In the genomic region with DNA sequence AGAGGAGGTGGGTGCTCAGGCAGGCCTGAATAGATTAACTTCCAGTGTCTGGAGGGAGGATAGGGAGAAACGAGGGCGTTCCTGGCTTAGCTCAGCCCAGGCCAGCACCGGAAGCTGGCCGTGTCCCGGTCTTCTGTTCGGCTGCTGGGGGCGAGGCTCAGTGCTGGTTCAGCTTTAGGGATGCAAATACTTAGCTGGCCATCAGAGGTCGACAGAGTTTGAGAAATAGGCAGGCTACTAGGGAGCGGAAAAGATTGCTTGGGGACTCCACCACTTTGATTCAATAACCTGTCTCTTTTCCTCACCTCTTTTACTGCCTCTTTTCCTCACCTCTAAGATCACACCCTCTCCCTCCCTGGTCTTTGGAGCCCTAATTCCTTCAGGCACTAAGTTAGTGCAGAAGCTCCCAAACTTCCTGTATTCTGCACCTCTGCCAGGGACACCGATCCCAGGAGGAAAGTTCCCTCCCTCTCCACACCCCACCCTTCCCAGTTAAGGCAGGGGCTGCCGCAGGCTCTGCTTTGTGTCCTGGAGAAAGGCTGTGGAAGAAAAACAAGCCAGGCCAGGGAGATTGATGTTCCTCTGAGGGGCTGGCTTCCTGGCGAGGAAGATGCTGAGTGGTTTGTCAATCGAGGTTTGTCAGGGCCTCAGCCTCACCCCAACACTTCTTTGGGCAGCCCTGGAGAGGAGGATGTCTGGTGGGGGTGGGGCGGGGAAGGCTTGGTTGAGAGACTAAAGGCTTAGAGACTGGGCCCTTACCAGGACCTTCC, we compare ENCODE assay signal across 8 cellular contexts. TPM values are rescaled to one million over a fixed set of nuclear protein-coding genes. Genes with fewer than 3 reads are reported as not detected.
DNase-seq lines count a peak whose midpoint lies in the region; ATAC-seq and TF ChIP-seq lines count a peak whose summit lies in the region.

No MANE protein-coding gene starts in this region.

- POLR2A ChIA-PET in naive thymus-derived CD4-positive, alpha-beta T cell (lab: Charles Lee): no interaction called here

- peaks cover 0 to 6% (median 2%) of the 10 kb centered on the region in 7 donors for H3K4me1 Mint-ChIP-seq in naive thymus-derived CD4-positive, alpha-beta T cell

- H3K4me3 Mint-ChIP-seq in naive thymus-derived CD4-positive, alpha-beta T cell: no peak overlapping the region

- no peaks in the 10 kb centered on the region for H3K27me3 Mint-ChIP-seq in naive thymus-derived CD4-positive, alpha-beta T cell

- H3K27ac Mint-ChIP-seq in naive thymus-derived CD4-positive, alpha-beta T cell: no peak overlapping the region

- no peak for TF ChIP-seq POLR2A in Peyer's patch (IDR thresholded peaks at IDR 0.05)

- intact Hi-C loops in naive thymus-derived CD4-positive, alpha-beta T cell (cut with micrococcal nuclease): loop anchor here in 1 of 2 donors (10.0 kb wide), 1 partner anchor 1632 kb away; no protein-coding TSS in a partner anchor

- H3K4me3 ChIP-seq in Peyer's patch (no peak overlapping the region), epithelial cell of esophagus (ENCODE audit: low read length) (no peak overlapping the region)
- H3K4me3 ChIP-seq in naive thymus-derived CD4-positive, alpha-beta T cell (ENCODE audit: low read length): no peak overlapping the region

- ATAC-seq in HG02623 (IDR thresholded peaks at IDR 0.05; ENCODE audit: unreplicated experiment): peak; percentile 66
- ATAC-seq in naive thymus-derived CD4-positive, alpha-beta T cell: peak; percentile 58
- ATAC-seq in HG03439 (IDR thresholded peaks at IDR 0.05; ENCODE audit: unreplicated experiment): no peak
- no peak for ATAC-seq in HG03039 (IDR thresholded peaks at IDR 0.05; ENCODE audit: unreplicated experiment)

- H3K27me3 ChIP-seq in Peyer's patch: no peaks in the 10 kb centered on the region
- H3K27me3 ChIP-seq in naive thymus-derived CD4-positive, alpha-beta T cell (ENCODE audit: control insufficient read depth in 2 of 2, insufficient read depth in 2 of 2, low read length in 2 of 2): no peaks in the 10 kb centered on the region

- H3K36me3 ChIP-seq in Peyer's patch: no peaks in the 10 kb centered on the region
- no peaks in the 10 kb centered on the region for H3K36me3 ChIP-seq in naive thymus-derived CD4-positive, alpha-beta T cell (ENCODE audit: control insufficient read depth in 2 of 3, insufficient read depth in 3 of 3, low read length in 3 of 3)

- no peaks in the 10 kb centered on the region for H3K4me1 ChIP-seq in Peyer's patch
- no peaks in the 10 kb centered on the region for H3K4me1 ChIP-seq in naive thymus-derived CD4-positive, alpha-beta T cell (ENCODE audit: control insufficient read depth in 2 of 2, insufficient read depth in 2 of 2, low read length in 2 of 2)

- CTCF ChIA-PET in naive thymus-derived CD4-positive, alpha-beta T cell (lab: Charles Lee): interaction anchor here (0.7 to 1.9 kb wide), 3 partner anchors 8 to 462 kb away, joined by 3 to 5 read pairs (median 3); no protein-coding TSS in a partner anchor

- no peaks in the 10 kb centered on the region for H3K9me3 ChIP-seq in Peyer's patch
- H3K9me3 ChIP-seq in naive thymus-derived CD4-positive, alpha-beta T cell (ENCODE audit: control insufficient read depth in 2 of 3, low read length in 3 of 3): no peaks in the 10 kb centered on the region

- DNase-seq in NOMO-1 treated with DMSO at 0.1 percent for 48 hours (lab: John Stamatoyannopoulos, UW; ENCODE audit: unreplicated experiment) (peak; percentile 31), NOMO-1 treated with dmso at 0.1 percent for 144 hours (lab: John Stamatoyannopoulos, UW; ENCODE audit: unreplicated experiment) (no peak), Peyer's patch (no peak), epithelial cell of esophagus (ENCODE audit: low read depth) (peak; percentile 58)
- DNase-seq in naive thymus-derived CD4-positive, alpha-beta T cell: peak in 1 of 9 donors; percentile 10

- no peak overlapping the region for H3K27ac ChIP-seq in Peyer's patch
- H3K27ac ChIP-seq in naive thymus-derived CD4-positive, alpha-beta T cell (ENCODE audit: low read depth, low read length): no peak overlapping the region

- no peaks in the 10 kb centered on the region for H3K9me3 Mint-ChIP-seq in naive thymus-derived CD4-positive, alpha-beta T cell

- H3K36me3 Mint-ChIP-seq in naive thymus-derived CD4-positive, alpha-beta T cell: no peaks in the 10 kb centered on the region

- TF ChIP-seq CTCF in Peyer's patch (IDR thresholded peaks at IDR 0.05) (peak in 4 of 6 experiments; percentile 41 to 67 (median 62)), epithelial cell of esophagus (IDR thresholded peaks at IDR 0.05; ENCODE audit: insufficient read depth, low read depth, low read length, missing control alignments) (peak; percentile 68)

RNA-seq across cellular contexts. Expression of gene EFNB1, which starts 6.0 kb away (rescaled TPM):
- 10 to 100 TPM; 19.0 to 77.6 (median 55.3) TPM for total RNA-seq in Peyer's patch
- 1 to 10 TPM; 2.6 to 4.8 (median 4.1) TPM for total RNA-seq in naive thymus-derived CD4-positive, alpha-beta T cell
- polyA plus RNA-seq in naive thymus-derived CD4-positive, alpha-beta T cell: 1 to 10 TPM; 4.1 to 5.1 TPM

Comparison
In these comparisons a context has a peak if more than half of its experiments do, and no peak if none do; other contexts are left out.
1. DNase-seq: peak in NOMO-1 treated with DMSO at 0.1 percent for 48 hours (single experiment) and epithelial cell of esophagus (single experiment); none in NOMO-1 treated with dmso at 0.1 percent for 144 hours (single experiment) and Peyer's patch (0 of 3).
2. ATAC-seq: peak in HG02623 (single experiment) and naive thymus-derived CD4-positive, alpha-beta T cell (single experiment); none in HG03439 (single experiment) and HG03039 (single experiment).